ENCODE assay signal across 1 cellular context in genomic region chr15:22948056-22948455, GRCh38.
TF ChIP-seq lines count a peak whose summit lies in the region.

No MANE protein-coding gene starts in this region.

TF ChIP-seq in HepG2, 621 proteins besides CTCF, POLR2A, EP300 and RAD21:
- no peak for TF ChIP-seq KDM5A (IDR thresholded peaks at IDR 0.05; ENCODE audit: borderline replicate concordance, low read length)
- TF ChIP-seq SMARCC2 (IDR thresholded peaks at IDR 0.05): no peak
- no peak for TF ChIP-seq CCAR2 (optimal IDR thresholded peaks at IDR 0.05; ENCODE audit: low read depth, low read length)
- no peak for TF ChIP-seq HNRNPK (IDR thresholded peaks at IDR 0.05; ENCODE audit: low read depth, low read length, poor library complexity, severe bottlenecking)
- no peak for TF ChIP-seq ZNF646 (CRISPR knock-in tag; IDR thresholded peaks at IDR 0.05)
- TF ChIP-seq ZBTB4 (CRISPR knock-in tag; IDR thresholded peaks at IDR 0.05; ENCODE audit: borderline replicate concordance): no peak
- TF ChIP-seq PAF1 (CRISPR knock-in tag; IDR thresholded peaks at IDR 0.05): no peak
- TF ChIP-seq NFYC (CRISPR knock-in tag; IDR thresholded peaks at IDR 0.05): no peak
- no peak for TF ChIP-seq ZNF660 (CRISPR knock-in tag; IDR thresholded peaks at IDR 0.05; ENCODE audit: borderline replicate concordance, low read depth)
- TF ChIP-seq ZNF430 (CRISPR knock-in tag; IDR thresholded peaks at IDR 0.05): no peak
- TF ChIP-seq SKI (IDR thresholded peaks at IDR 0.05; ENCODE audit: partially characterized antibody): no peak
